ENCODE assay signal across 8 cellular contexts in genomic region chr7:1579481-1580421, GRCh38. TPM values are rescaled to one million over a fixed set of nuclear protein-coding genes. Genes with fewer than 3 reads are reported as not detected.
DNase-seq lines count a peak whose midpoint lies in the region; ATAC-seq lines count a peak whose summit lies in the region.

No MANE protein-coding gene starts in this region.

- ATAC-seq in GM18870 (IDR thresholded peaks at IDR 0.05; ENCODE audit: unreplicated experiment), result no peak

- peak; percentile 72 for DNase-seq in COLO829 (ENCODE audit: low spot score)
- peak; percentile 82 for DNase-seq in H4 (ENCODE audit: low spot score)
- peak; percentile 36 for DNase-seq in NCI-H2196 treated with DMSO at 0.1 percent for 48 hours (lab: John Stamatoyannopoulos, UW; ENCODE audit: unreplicated experiment)
- DNase-seq in activated CD4-positive, alpha-beta T cell treated with anti-CD3 and anti-CD28 coated beads for 1 hour, result peak; percentile 62
- peak; percentile 66 for DNase-seq in cerebellar cortex (ENCODE audit: low spot score)
- DNase-seq in left kidney (ENCODE audit: low read depth, low spot score), result peak; percentile 85
- DNase-seq in stimulated activated CD4-positive, alpha-beta T cell treated with anti-CD3 and anti-CD28 coated beads, Interleukin-4, amount 100 ng/mL, for 48 hours (ENCODE audit: low read depth in 2 of 2), result peak; percentile 56 to 69

RNA-seq across cellular contexts. Expression of gene PSMG3, which starts 9.9 kb away (rescaled TPM):
- total RNA-seq in H4 (2014; rRNA removed; shearing (Covaris generic)), result 99.6 and 126 TPM in 2 replicates

RNA-seq across cellular contexts. Expression of gene TMEM184A, which starts 23.7 kb away (rescaled TPM):
- total RNA-seq in H4 (2014; rRNA removed; shearing (Covaris generic)), result 2.3 and 4.4 TPM in 2 replicates

RNA-seq across cellular contexts. Expression of gene MAFK, which starts 49.2 kb away (rescaled TPM):
- total RNA-seq in H4 (2014; rRNA removed; shearing (Covaris generic)), result 13.2 and 16.9 TPM in 2 replicates
